8 cellular contexts compared by ENCODE assay signal in genomic region chr1:31102501-31102950, GRCh38. TPM values are rescaled to one million over a fixed set of nuclear protein-coding genes. Genes with fewer than 3 reads are reported as not detected.
A peak's percentile ranks its signal among the peaks of the same experiment; 100 is the strongest.
DNase-seq lines count a peak whose midpoint lies in the region; ATAC-seq and TF ChIP-seq lines count a peak whose summit lies in the region.

No MANE protein-coding gene starts in this region.

- H3K9me3 ChIP-seq in SK-N-SH (no peaks in the 10 kb centered on the region), upper lobe of right lung (no peaks in the 10 kb centered on the region)

- no peaks in the 10 kb centered on the region for H3K27me3 ChIP-seq in SK-N-SH (ENCODE audit: insufficient read depth)
- no peaks in the 10 kb centered on the region for H3K27me3 ChIP-seq in upper lobe of right lung

- intact Hi-C loops in upper lobe of right lung (cut with DNase I) = no loop called here

- DNase-seq in SK-N-SH (peak; percentile 28), brain pericyte (ENCODE audit: low read depth, low spot score) (peak; percentile 71), kidney tubule cell (ENCODE audit: low spot score) (peak; percentile 66), upper lobe of right lung (no peak), NCI-H82 treated with DMSO at 0.1 percent for 48 hours (lab: John Stamatoyannopoulos, UW; ENCODE audit: unreplicated experiment) (no peak)
- no peak for DNase-seq in activated naive CD4-positive, alpha-beta T cell treated with anti-CD3 and anti-CD28 coated beads, Interleukin-2, amount 50 U/mL, for 16 hours

- peaks cover 8 to 9% of the 10 kb centered on the region in 2 experiments; a peak in 2 of 4 replicates for H3K4me1 ChIP-seq in SK-N-SH (ENCODE audit: control insufficient read depth in 1 of 2, insufficient read depth in 2 of 2, low read depth in 1 of 2, low read length in 1 of 2)
- H3K4me1 ChIP-seq in upper lobe of right lung = peaks cover 18% of the 10 kb centered on the region

- no peaks in the 10 kb centered on the region for H3K79me2 ChIP-seq in SK-N-SH (ENCODE audit: insufficient read depth)

- H3K9ac ChIP-seq in SK-N-SH = no peak overlapping the region

- H3K27ac ChIP-seq in SK-N-SH (ENCODE audit: low read depth in 2 of 2, low read length in 1 of 2) (no peak overlapping the region), upper lobe of right lung (peak overlapping the region; percentile 30)

- ATAC-seq in SK-N-SH treated with all-trans-retinoic acid at 6 μM for 48 hours (no peak), upper lobe of right lung (peak; percentile 85), GM18870 (IDR thresholded peaks at IDR 0.05; ENCODE audit: unreplicated experiment) (no peak)

- no peak for TF ChIP-seq EP300 in SK-N-SH (IDR thresholded peaks at IDR 0.05; ENCODE audit: borderline replicate concordance in 1 of 2, low read depth in 1 of 2, low read length in 1 of 2)

- no peak overlapping the region; the same call in 1 of the 2 replicates for H2AFZ ChIP-seq in SK-N-SH (ENCODE audit: low read depth)

- CTCF ChIA-PET in SK-N-SH (lab: Yijun Ruan, JAX) = no interaction called here

- 77% methylated on average over 4 of the region's 5 CpGs for WGBS in SK-N-SH (ENCODE audit: low lambda C conversion rate)

- no peaks in the 10 kb centered on the region for H4K20me1 ChIP-seq in SK-N-SH (ENCODE audit: insufficient read depth)

- no peaks in the 10 kb centered on the region for H3K9me2 ChIP-seq in SK-N-SH

- no peak overlapping the region for H3K4me3 ChIP-seq in SK-N-SH (ENCODE audit: low read depth in 2 of 2, low read length in 1 of 2)
- no peak overlapping the region for H3K4me3 ChIP-seq in upper lobe of right lung

- TF ChIP-seq CTCF in SK-N-SH (IDR thresholded peaks at IDR 0.05) (no peak), upper lobe of right lung (IDR thresholded peaks at IDR 0.05) (no peak)

- no peak for TF ChIP-seq RAD21 in SK-N-SH (IDR thresholded peaks at IDR 0.05; ENCODE audit: low read length)

- POLR2A ChIA-PET in SK-N-SH (lab: Yijun Ruan, JAX) = no interaction called here

- H3K4me2 ChIP-seq in SK-N-SH = no peak overlapping the region

- H3F3A ChIP-seq in SK-N-SH (replicated peaks; ENCODE audit: insufficient read depth) = peaks cover 7% of the 10 kb centered on the region

- H3K36me3 ChIP-seq in SK-N-SH (replicated peaks in 1 of 2; ENCODE audit: control insufficient read depth in 1 of 2, insufficient read depth in 2 of 2, low read length in 1 of 2) (no peaks in the 10 kb centered on the region), upper lobe of right lung (no peaks in the 10 kb centered on the region)

TF ChIP-seq in SK-N-SH, 30 proteins besides CTCF, POLR2A, EP300 and RAD21:
- no peak for TF ChIP-seq EZH2phosphoT487 (IDR thresholded peaks at IDR 0.05; ENCODE audit: borderline replicate concordance, low read depth)
- no peak for TF ChIP-seq MEF2A (IDR thresholded peaks at IDR 0.05; ENCODE audit: borderline replicate concordance, low read depth)
- no peak for TF ChIP-seq SIN3A (IDR thresholded peaks at IDR 0.05; ENCODE audit: borderline replicate concordance, low read depth, low read length)
- no peak for TF ChIP-seq GABPA (IDR thresholded peaks at IDR 0.05; ENCODE audit: low read depth)
- TF ChIP-seq MXI1 (IDR thresholded peaks at IDR 0.05; ENCODE audit: low read depth, low read length) = no peak
- TF ChIP-seq, protein P1, sequence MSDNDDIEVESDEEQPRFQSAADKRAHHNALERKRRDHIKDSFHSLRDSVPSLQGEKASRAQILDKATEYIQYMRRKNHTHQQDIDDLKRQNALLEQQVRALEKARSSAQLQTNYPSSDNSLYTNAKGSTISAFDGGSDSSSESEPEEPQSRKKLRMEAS (IDR thresholded peaks at IDR 0.05; ENCODE audit: low read depth) = no peak
- no peak for TF ChIP-seq CHD2 (IDR thresholded peaks at IDR 0.05; ENCODE audit: low read length, partially characterized antibody)
- no peak for TF ChIP-seq RCOR1 (IDR thresholded peaks at IDR 0.05; ENCODE audit: low read length)
- no peak for TF ChIP-seq YY1 (IDR thresholded peaks at IDR 0.05; ENCODE audit: low read depth)
- TF ChIP-seq, protein P2, sequence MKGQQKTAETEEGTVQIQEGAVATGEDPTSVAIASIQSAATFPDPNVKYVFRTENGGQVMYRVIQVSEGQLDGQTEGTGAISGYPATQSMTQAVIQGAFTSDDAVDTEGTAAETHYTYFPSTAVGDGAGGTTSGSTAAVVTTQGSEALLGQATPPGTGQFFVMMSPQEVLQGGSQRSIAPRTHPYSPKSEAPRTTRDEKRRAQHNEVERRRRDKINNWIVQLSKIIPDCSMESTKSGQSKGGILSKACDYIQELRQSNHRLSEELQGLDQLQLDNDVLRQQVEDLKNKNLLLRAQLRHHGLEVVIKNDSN (IDR thresholded peaks at IDR 0.05; ENCODE audit: borderline replicate concordance, low read depth) = no peak
- TF ChIP-seq, protein P3, sequence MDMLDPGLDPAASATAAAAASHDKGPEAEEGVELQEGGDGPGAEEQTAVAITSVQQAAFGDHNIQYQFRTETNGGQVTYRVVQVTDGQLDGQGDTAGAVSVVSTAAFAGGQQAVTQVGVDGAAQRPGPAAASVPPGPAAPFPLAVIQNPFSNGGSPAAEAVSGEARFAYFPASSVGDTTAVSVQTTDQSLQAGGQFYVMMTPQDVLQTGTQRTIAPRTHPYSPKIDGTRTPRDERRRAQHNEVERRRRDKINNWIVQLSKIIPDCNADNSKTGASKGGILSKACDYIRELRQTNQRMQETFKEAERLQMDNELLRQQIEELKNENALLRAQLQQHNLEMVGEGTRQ (IDR thresholded peaks at IDR 0.05; ENCODE audit: borderline replicate concordance, low read depth, low read length) = no peak
TF ChIP-seq in SK-N-SH: peak in this region for 0.

TF ChIP-seq in SK-N-SH treated with all-trans-retinoic acid at 6 μM for 48 hours, 23 proteins besides CTCF, POLR2A, EP300 and RAD21:
- TF ChIP-seq ZFP3 (CRISPR knock-in tag; IDR thresholded peaks at IDR 0.05) (no peak), PPARA (CRISPR knock-in tag; IDR thresholded peaks at IDR 0.05; ENCODE audit: borderline replicate concordance) (no peak), CSRNP3 (CRISPR knock-in tag; IDR thresholded peaks at IDR 0.05) (no peak), RARB (CRISPR knock-in tag; IDR thresholded peaks at IDR 0.05) (no peak), ESRRG (CRISPR knock-in tag; IDR thresholded peaks at IDR 0.05) (no peak), TCF4 (CRISPR knock-in tag; IDR thresholded peaks at IDR 0.05; ENCODE audit: borderline replicate concordance) (no peak)
TF ChIP-seq in SK-N-SH treated with all-trans-retinoic acid at 6 μM for 48 hours: peak in this region for 0.

RNA-seq across cellular contexts. Expression of gene PUM1, which starts 37.0 kb away (rescaled TPM):
- polyA plus RNA-seq in SK-N-SH (2012; rRNA removed) = 51.0 and 66.7 TPM in 2 replicates
- 42.6 and 45.2 TPM in 2 replicates for polyA plus RNA-seq in SK-N-SH (2012; cell fraction: cytosol; rRNA removed)
- polyA plus RNA-seq in SK-N-SH (2012; cell fraction: nucleus; rRNA removed) = 119 and 122 TPM in 2 replicates
- total RNA-seq in upper lobe of right lung = 117 TPM

Comparison
In these comparisons a context has a peak if more than half of its experiments do, and no peak if none do; other contexts are left out.
1. DNase-seq: peak in SK-N-SH (single experiment), brain pericyte (single experiment) and kidney tubule cell (single experiment); none in upper lobe of right lung (single experiment), NCI-H82 treated with DMSO at 0.1 percent for 48 hours (single experiment) and activated naive CD4-positive, alpha-beta T cell treated with anti-CD3 and anti-CD28 coated beads, Interleukin-2, amount 50 U/mL, for 16 hours (single experiment).